ENCODE assay signal across 8 cellular contexts in the genomic region with DNA sequence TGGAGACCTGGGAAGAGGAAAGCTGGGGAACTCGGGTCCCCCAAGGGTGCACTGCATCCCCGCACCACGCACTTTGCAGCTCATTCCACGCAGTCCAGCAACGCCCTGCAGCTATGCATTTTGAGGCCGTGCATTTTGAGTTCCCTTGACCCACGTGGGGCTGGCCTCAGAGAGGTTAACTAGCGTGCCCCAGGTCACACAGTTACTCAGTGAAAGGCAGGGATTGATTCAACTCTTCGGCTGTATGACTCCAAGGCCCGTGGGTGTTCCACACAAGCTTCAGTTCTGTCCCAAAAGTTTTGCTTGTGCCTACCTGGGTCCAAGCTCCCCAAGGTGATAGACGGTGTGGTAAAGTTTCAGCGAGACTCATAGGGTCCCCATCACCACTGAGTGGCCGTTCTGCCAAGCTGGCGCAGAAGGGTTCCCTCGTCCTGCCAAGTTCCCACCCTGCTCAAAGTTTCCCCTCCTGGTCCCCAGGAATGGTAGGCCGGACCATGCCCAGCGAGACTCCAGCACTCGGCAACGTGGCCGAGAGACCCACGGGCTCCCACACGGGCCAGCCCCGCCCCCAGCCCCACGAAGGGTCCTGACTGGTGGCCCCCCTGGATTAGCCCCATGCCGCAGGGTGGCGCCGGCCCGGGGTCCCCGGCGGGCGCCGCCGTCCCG. TPM values are rescaled to one million over a fixed set of nuclear protein-coding genes. Genes with fewer than 3 reads are reported as not detected.
A peak's percentile ranks its signal among the peaks of the same experiment; 100 is the strongest.
DNase-seq lines count a peak whose midpoint lies in the region; ATAC-seq and TF ChIP-seq lines count a peak whose summit lies in the region.

No MANE protein-coding gene starts in this region.

- peaks cover 0 to 4% (median 0%) of the 10 kb centered on the region in 5 donors for H3K9me3 Mint-ChIP-seq in CD8-positive, alpha-beta memory T cell
- peaks cover 0 to 3% (median 0%) of the 10 kb centered on the region in 11 donors for H3K9me3 Mint-ChIP-seq in naive thymus-derived CD4-positive, alpha-beta T cell

- peaks cover 19% of the 10 kb centered on the region for H3K4me1 ChIP-seq in CD8-positive, alpha-beta memory T cell (ENCODE audit: insufficient read depth, low read length)
- peaks cover 20% of the 10 kb centered on the region for H3K4me1 ChIP-seq in colonic mucosa
- H3K4me1 ChIP-seq in naive thymus-derived CD4-positive, alpha-beta T cell (ENCODE audit: control insufficient read depth in 2 of 2, insufficient read depth in 2 of 2, low read length in 2 of 2), result peaks cover 0 to 25% of the 10 kb centered on the region in 2 donors

- H3K27ac ChIP-seq in CD8-positive, alpha-beta memory T cell (ENCODE audit: low read depth, low read length), result peak overlapping the region; percentile 58
- H3K27ac ChIP-seq in colonic mucosa, result peak overlapping the region; percentile 92
- H3K27ac ChIP-seq in naive thymus-derived CD4-positive, alpha-beta T cell (ENCODE audit: low read depth, low read length), result peak overlapping the region; percentile 12

- peaks cover 0 to 4% (median 0%) of the 10 kb centered on the region in 3 donors for H3K36me3 Mint-ChIP-seq in CD8-positive, alpha-beta memory T cell
- H3K36me3 Mint-ChIP-seq in naive thymus-derived CD4-positive, alpha-beta T cell, result peaks cover 0 to 5% (median 0%) of the 10 kb centered on the region in 5 donors

- POLR2A ChIA-PET in CD8-positive, alpha-beta memory T cell (lab: Charles Lee), result no interaction called here
- POLR2A ChIA-PET in naive thymus-derived CD4-positive, alpha-beta T cell (lab: Charles Lee), result interaction anchor here (1.3 kb wide), 2 partner anchors 28 to 169 kb away, joined by 3 to 9 read pairs; no protein-coding TSS in a partner anchor

- peak overlapping the region; percentile 32 to 71 (median 67) for H3K4me3 Mint-ChIP-seq in CD8-positive, alpha-beta memory T cell
- H3K4me3 Mint-ChIP-seq in naive thymus-derived CD4-positive, alpha-beta T cell, result peak overlapping the region; percentile 67 to 88 (median 76)

- H3K27me3 Mint-ChIP-seq in CD8-positive, alpha-beta memory T cell, result peaks cover 7 to 26% of the 10 kb centered on the region in 2 donors
- peaks cover 0 to 44% (median 0%) of the 10 kb centered on the region in 5 donors for H3K27me3 Mint-ChIP-seq in naive thymus-derived CD4-positive, alpha-beta T cell

- H3K9me3 ChIP-seq in CD8-positive, alpha-beta memory T cell (ENCODE audit: low read length), result no peaks in the 10 kb centered on the region
- no peaks in the 10 kb centered on the region for H3K9me3 ChIP-seq in colonic mucosa
- no peaks in the 10 kb centered on the region for H3K9me3 ChIP-seq in naive thymus-derived CD4-positive, alpha-beta T cell (ENCODE audit: control insufficient read depth in 2 of 3, low read length in 3 of 3)

- intact Hi-C loops in colonic mucosa (cut with DNase I), result no loop called here
- intact Hi-C loops in naive thymus-derived CD4-positive, alpha-beta T cell (cut with micrococcal nuclease), result loop anchor here (1.0 to 10.0 kb wide), 4 partner anchors 21 to 153 kb away; a partner anchor contains a TSS

- H3K27me3 ChIP-seq in CD8-positive, alpha-beta memory T cell (ENCODE audit: insufficient read depth, low read length, poor library complexity, severe bottlenecking), result no peaks in the 10 kb centered on the region
- no peaks in the 10 kb centered on the region for H3K27me3 ChIP-seq in colonic mucosa
- H3K27me3 ChIP-seq in naive thymus-derived CD4-positive, alpha-beta T cell (ENCODE audit: control insufficient read depth in 2 of 2, insufficient read depth in 2 of 2, low read length in 2 of 2), result no peaks in the 10 kb centered on the region

- peaks cover 6 to 20% (median 8%) of the 10 kb centered on the region in 3 donors for H3K4me1 Mint-ChIP-seq in CD8-positive, alpha-beta memory T cell
- H3K4me1 Mint-ChIP-seq in naive thymus-derived CD4-positive, alpha-beta T cell, result peaks cover 13 to 42% (median 23%) of the 10 kb centered on the region in 7 donors

- H3K9ac ChIP-seq in colonic mucosa (ENCODE audit: low read depth in 2 of 2, low read length in 2 of 2), result peak overlapping the region; percentile 84 to 97

- peak; percentile 6 for ATAC-seq in naive thymus-derived CD4-positive, alpha-beta T cell
- ATAC-seq in HG03460 (IDR thresholded peaks at IDR 0.05; ENCODE audit: unreplicated experiment) (no peak), HG02623 (IDR thresholded peaks at IDR 0.05; ENCODE audit: unreplicated experiment) (no peak), HG03135 (IDR thresholded peaks at IDR 0.05; ENCODE audit: unreplicated experiment) (no peak), HG03469 (IDR thresholded peaks at IDR 0.05; ENCODE audit: unreplicated experiment) (no peak)

- no peak overlapping the region for H3K27ac Mint-ChIP-seq in CD8-positive, alpha-beta memory T cell
- peak overlapping the region in 3 of 9 donors; percentile 14 to 55 (median 31) for H3K27ac Mint-ChIP-seq in naive thymus-derived CD4-positive, alpha-beta T cell

- H3K4me3 ChIP-seq in CD8-positive, alpha-beta memory T cell (ENCODE audit: low read length), result peak overlapping the region; percentile 50
- peak overlapping the region; percentile 23; the same call in 1 of the 2 replicates for H3K4me3 ChIP-seq in Jurkat, Clone E6-1 (ENCODE audit: low read length)
- peak overlapping the region; percentile 59 for H3K4me3 ChIP-seq in colonic mucosa
- peak overlapping the region; percentile 45 for H3K4me3 ChIP-seq in naive thymus-derived CD4-positive, alpha-beta T cell (ENCODE audit: low read length)

- no peaks in the 10 kb centered on the region for H3K36me3 ChIP-seq in CD8-positive, alpha-beta memory T cell (ENCODE audit: insufficient read depth, low read length)
- H3K36me3 ChIP-seq in colonic mucosa, result no peaks in the 10 kb centered on the region
- no peaks in the 10 kb centered on the region for H3K36me3 ChIP-seq in naive thymus-derived CD4-positive, alpha-beta T cell (ENCODE audit: control insufficient read depth in 2 of 3, insufficient read depth in 3 of 3, low read length in 3 of 3)

- DNase-seq in CD8-positive, alpha-beta memory T cell, result peak in 1 of 5 donors; percentile 9
- DNase-seq in Jurkat, Clone E6-1 (ENCODE audit: low read depth, low spot score), result no peak
- DNase-seq in colonic mucosa, result peak; percentile 46
- DNase-seq in naive thymus-derived CD4-positive, alpha-beta T cell, result peak in 3 of 9 donors; percentile 4 to 16 (median 5)

- CTCF ChIA-PET in CD8-positive, alpha-beta memory T cell (lab: Charles Lee), result no interaction called here
- CTCF ChIA-PET in naive thymus-derived CD4-positive, alpha-beta T cell (lab: Charles Lee), result interaction anchor here (0.6 kb wide), 1 partner anchor 154 kb away, joined by 3 read pairs; no protein-coding TSS in a partner anchor

- no peak for TF ChIP-seq CTCF in colonic mucosa (IDR thresholded peaks at IDR 0.05)

RNA-seq across cellular contexts. Expression of a gene that starts 0.6 kb away (rescaled TPM):
- total RNA-seq in CD8-positive, alpha-beta memory T cell, result under 1 TPM; 0.24 to 0.72 TPM
- polyA plus RNA-seq in CD8-positive, alpha-beta memory T cell, result not detected
- polyA plus RNA-seq in Jurkat, Clone E6-1 (2012; ENCODE audit: insufficient read depth, insufficient read length), result 1.9 TPM
- total RNA-seq in colonic mucosa, result 100 to 1,000 TPM; 148 to 152 TPM
- total RNA-seq in naive thymus-derived CD4-positive, alpha-beta T cell, result 10 to 100 TPM in 3 of 5 experiments, 1 to 10 TPM in 2; 8.0 to 20.8 (median 10.0) TPM
- polyA plus RNA-seq in naive thymus-derived CD4-positive, alpha-beta T cell, result 1 to 10 TPM; 1.0 TPM

RNA-seq across cellular contexts. Expression of a gene that starts 40.3 kb away (rescaled TPM):
- not detected for total RNA-seq in CD8-positive, alpha-beta memory T cell
- polyA plus RNA-seq in CD8-positive, alpha-beta memory T cell, result not detected
- not detected for polyA plus RNA-seq in Jurkat, Clone E6-1 (2012; ENCODE audit: insufficient read depth, insufficient read length)
- total RNA-seq in colonic mucosa, result 10 to 100 TPM in 1 of 2 donors, under 1 TPM in 1; 0.42 to 16.7 TPM
- total RNA-seq in naive thymus-derived CD4-positive, alpha-beta T cell, result not detected
- not detected for polyA plus RNA-seq in naive thymus-derived CD4-positive, alpha-beta T cell

Comparison
In these comparisons a context has a peak if more than half of its experiments do, and no peak if none do; other contexts are left out.
1. H3K27ac ChIP-seq: peak in every context shown above with its lines; median percentile 92 in colonic mucosa; 58 in CD8-positive, alpha-beta memory T cell; 12 in naive thymus-derived CD4-positive, alpha-beta T cell.
2. RNA of a gene that starts 0.6 kb away (total RNA-seq): 148 to 152 TPM in colonic mucosa; 8.0 to 20.8 TPM in naive thymus-derived CD4-positive, alpha-beta T cell and 0.24 to 0.72 TPM in CD8-positive, alpha-beta memory T cell; every median in the first group is over 4 times any median in the second.
3. Peak in every context shown above with its lines, with median percentiles within 50 percentile points of each other: H3K4me3 ChIP-seq.